ENCODE assay signal across 1 cellular context in the genomic region with DNA sequence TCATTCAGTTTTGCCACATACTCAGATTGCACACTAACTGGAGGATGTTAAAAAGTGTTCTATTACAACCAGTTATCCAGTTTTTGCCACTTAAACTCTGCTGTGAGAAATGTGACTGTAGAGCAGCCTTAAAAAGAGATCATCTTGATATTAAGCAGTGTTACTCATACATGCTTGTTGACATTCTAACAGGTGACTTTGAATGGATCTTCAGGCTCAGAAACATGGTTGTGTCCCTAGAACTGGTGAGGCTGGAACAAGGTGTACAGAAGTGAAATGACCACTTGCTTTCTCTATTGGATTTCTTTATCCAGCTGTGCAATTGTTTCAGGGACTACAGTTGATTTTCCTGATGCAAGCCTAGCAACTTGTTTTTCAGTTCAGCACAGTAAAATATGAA.
TF ChIP-seq lines count a peak whose summit lies in the region.

No MANE protein-coding gene starts in this region.

TF ChIP-seq in GM23338, 12 proteins besides CTCF, POLR2A, EP300 and RAD21 (continued from another document):
- TF ChIP-seq, protein P1, sequence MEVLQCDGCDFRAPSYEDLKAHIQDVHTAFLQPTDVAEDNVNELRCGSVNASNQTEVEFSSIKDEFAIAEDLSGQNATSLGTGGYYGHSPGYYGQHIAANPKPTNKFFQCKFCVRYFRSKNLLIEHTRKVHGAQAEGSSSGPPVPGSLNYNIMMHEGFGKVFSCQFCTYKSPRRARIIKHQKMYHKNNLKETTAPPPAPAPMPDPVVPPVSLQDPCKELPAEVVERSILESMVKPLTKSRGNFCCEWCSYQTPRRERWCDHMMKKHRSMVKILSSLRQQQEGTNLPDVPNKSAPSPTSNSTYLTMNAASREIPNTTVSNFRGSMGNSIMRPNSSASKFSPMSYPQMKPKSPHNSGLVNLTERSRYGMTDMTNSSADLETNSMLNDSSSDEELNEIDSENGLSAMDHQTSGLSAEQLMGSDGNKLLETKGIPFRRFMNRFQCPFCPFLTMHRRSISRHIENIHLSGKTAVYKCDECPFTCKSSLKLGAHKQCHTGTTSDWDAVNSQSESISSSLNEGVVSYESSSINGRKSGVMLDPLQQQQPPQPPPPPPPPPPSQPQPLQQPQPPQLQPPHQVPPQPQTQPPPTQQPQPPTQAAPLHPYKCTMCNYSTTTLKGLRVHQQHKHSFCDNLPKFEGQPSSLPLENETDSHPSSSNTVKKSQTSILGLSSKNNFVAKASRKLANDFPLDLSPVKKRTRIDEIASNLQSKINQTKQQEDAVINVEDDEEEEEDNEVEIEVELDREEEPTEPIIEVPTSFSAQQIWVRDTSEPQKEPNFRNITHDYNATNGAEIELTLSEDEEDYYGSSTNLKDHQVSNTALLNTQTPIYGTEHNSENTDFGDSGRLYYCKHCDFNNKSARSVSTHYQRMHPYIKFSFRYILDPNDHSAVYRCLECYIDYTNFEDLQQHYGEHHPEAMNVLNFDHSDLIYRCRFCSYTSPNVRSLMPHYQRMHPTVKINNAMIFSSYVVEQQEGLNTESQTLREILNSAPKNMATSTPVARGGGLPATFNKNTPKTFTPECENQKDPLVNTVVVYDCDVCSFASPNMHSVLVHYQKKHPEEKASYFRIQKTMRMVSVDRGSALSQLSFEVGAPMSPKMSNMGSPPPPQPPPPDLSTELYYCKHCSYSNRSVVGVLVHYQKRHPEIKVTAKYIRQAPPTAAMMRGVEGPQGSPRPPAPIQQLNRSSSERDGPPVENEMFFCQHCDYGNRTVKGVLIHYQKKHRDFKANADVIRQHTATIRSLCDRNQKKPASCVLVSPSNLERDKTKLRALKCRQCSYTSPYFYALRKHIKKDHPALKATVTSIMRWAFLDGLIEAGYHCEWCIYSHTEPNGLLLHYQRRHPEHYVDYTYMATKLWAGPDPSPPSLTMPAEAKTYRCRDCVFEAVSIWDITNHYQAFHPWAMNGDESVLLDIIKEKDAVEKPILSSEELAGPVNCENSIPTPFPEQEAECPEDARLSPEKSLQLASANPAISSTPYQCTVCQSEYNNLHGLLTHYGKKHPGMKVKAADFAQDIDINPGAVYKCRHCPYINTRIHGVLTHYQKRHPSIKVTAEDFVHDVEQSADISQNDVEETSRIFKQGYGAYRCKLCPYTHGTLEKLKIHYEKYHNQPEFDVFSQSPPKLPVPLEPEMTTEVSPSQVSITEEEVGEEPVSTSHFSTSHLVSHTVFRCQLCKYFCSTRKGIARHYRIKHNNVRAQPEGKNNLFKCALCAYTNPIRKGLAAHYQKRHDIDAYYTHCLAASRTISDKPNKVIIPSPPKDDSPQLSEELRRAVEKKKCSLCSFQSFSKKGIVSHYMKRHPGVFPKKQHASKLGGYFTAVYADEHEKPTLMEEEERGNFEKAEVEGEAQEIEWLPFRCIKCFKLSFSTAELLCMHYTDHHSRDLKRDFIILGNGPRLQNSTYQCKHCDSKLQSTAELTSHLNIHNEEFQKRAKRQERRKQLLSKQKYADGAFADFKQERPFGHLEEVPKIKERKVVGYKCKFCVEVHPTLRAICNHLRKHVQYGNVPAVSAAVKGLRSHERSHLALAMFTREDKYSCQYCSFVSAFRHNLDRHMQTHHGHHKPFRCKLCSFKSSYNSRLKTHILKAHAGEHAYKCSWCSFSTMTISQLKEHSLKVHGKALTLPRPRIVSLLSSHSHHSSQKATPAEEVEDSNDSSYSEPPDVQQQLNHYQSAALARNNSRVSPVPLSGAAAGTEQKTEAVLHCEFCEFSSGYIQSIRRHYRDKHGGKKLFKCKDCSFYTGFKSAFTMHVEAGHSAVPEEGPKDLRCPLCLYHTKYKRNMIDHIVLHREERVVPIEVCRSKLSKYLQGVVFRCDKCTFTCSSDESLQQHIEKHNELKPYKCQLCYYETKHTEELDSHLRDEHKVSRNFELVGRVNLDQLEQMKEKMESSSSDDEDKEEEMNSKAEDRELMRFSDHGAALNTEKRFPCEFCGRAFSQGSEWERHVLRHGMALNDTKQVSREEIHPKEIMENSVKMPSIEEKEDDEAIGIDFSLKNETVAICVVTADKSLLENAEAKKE (CRISPR knock-in tag; IDR thresholded peaks at IDR 0.05), result no peak
- TF ChIP-seq JUNB (IDR thresholded peaks at IDR 0.05; ENCODE audit: unreplicated experiment), result no peak
- TF ChIP-seq NANOG (IDR thresholded peaks at IDR 0.05; ENCODE audit: borderline replicate concordance), result no peak
- TF ChIP-seq STAT1 (IDR thresholded peaks at IDR 0.05; ENCODE audit: unreplicated experiment), result no peak
